ENCODE assay signal across 34 cellular contexts in the genomic region with DNA sequence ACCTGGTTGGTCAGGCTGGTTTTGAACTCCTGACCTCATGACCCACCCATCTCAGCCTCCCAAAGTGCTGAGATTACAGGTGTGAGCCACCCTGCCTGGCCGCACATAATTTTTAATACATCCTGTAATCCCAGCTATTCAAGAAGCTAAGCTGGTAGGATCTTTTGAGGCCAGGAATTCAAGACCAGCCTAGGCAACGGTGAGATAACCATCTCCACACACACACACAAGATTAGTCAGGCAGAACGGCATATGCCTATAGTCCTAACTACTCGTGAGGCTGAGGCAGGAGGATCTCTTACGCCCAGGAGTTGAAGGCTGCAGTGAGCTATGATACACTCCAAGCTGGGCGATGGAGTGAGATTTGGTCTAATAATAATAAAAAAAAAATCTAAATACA.
"Had no signal": no experiment of that assay in that cellular context is flagged by ENCODE, and none has a peak within 500 bp of the region (broad histone marks: within the 10 kb centered on the region; RNA-seq: fewer than 3 reads in every experiment).

No MANE protein-coding gene starts in this region.

- H3K4me1 ChIP-seq: ascending aorta had no signal

- H3K9me3 ChIP-seq: ascending aorta had no signal

- H3K4me3 Mint-ChIP-seq: activated B cell treated with CpG ODN at 0.5 μM for 24 hours; activated CD4-positive, alpha-beta memory T cell treated with anti-CD3 and anti-CD28 coated beads for 36 hours; activated CD4-positive, alpha-beta T cell treated with anti-CD3 and anti-CD28 coated beads, Interleukin-2, amount 10 ng/mL, durations not matched to agents 24 days and 14 days; activated CD8-positive, alpha-beta T cell treated with anti-CD3 and anti-CD28 coated beads for 36 hours; activated naive CD4-positive, alpha-beta T cell treated with anti-CD3 and anti-CD28 coated beads, Interleukin-2, amount 10 ng/mL, durations not matched to agents 7 days and 5 days; activated naive CD4-positive, alpha-beta T cell treated with anti-CD3 and anti-CD28 coated beads, Interleukin-2, amount 50 U/mL, for 24 hours; activated naive CD8-positive, alpha-beta T cell; activated naive CD8-positive, alpha-beta T cell treated with anti-CD3 and anti-CD28 coated beads, Interleukin-2, amount 10 ng/mL, durations not matched to agents 7 days and 5 days; activated naive CD8-positive, alpha-beta T cell treated with anti-CD3 and anti-CD28 coated beads, Interleukin-2, amount 50 U/mL, for 24 hours; activated T-cell treated with anti-CD3 and anti-CD28 coated beads, Interleukin-2, amount 50 U/mL, for 24 hours; brain; central memory CD8-positive, alpha-beta T cell; T-helper 1 cell treated with Interleukin-12 subunit alpha and Interleukin-12 subunit beta and Interleukin-4 antibody, amounts not matched to agents 30 μg/mL and 1 μg/mL, for 36 hours; T-helper 2 cell treated with Interferon-gamma antibody and Interleukin-4, amounts not matched to agents 5 μg/mL and 100 μg/mL, for 36 hours had no signal

- H3K27me3 Mint-ChIP-seq: activated B cell treated with CpG ODN at 0.5 μM for 24 hours; activated CD4-positive, alpha-beta memory T cell treated with anti-CD3 and anti-CD28 coated beads for 36 hours; activated CD4-positive, alpha-beta T cell treated with anti-CD3 and anti-CD28 coated beads, Interleukin-2, amount 10 ng/mL, durations not matched to agents 24 days and 14 days; activated CD8-positive, alpha-beta T cell treated with anti-CD3 and anti-CD28 coated beads for 36 hours; activated naive CD4-positive, alpha-beta T cell treated with anti-CD3 and anti-CD28 coated beads, Interleukin-2, amount 10 ng/mL, durations not matched to agents 7 days and 5 days; activated naive CD4-positive, alpha-beta T cell treated with anti-CD3 and anti-CD28 coated beads, Interleukin-2, amount 50 U/mL, for 24 hours; activated naive CD8-positive, alpha-beta T cell; activated naive CD8-positive, alpha-beta T cell treated with anti-CD3 and anti-CD28 coated beads, Interleukin-2, amount 10 ng/mL, durations not matched to agents 7 days and 5 days; activated naive CD8-positive, alpha-beta T cell treated with anti-CD3 and anti-CD28 coated beads, Interleukin-2, amount 50 U/mL, for 24 hours; activated T-cell treated with anti-CD3 and anti-CD28 coated beads, Interleukin-2, amount 50 U/mL, for 24 hours; brain; central memory CD8-positive, alpha-beta T cell had no signal

- H3K27ac ChIP-seq: ascending aorta, cardiac muscle cell, VCaP had no signal

- DNase-seq: activated B cell treated with CpG ODN at 0.5 μM for 24 hours; activated CD4-positive, alpha-beta memory T cell treated with anti-CD3 and anti-CD28 coated beads for 36 hours; activated CD4-positive, alpha-beta T cell treated with anti-CD3 and anti-CD28 coated beads for 4 hours; activated CD4-positive, alpha-beta T cell treated with anti-CD3 and anti-CD28 coated beads, Interleukin-2, amount 10 ng/mL, durations not matched to agents 24 days and 14 days; activated CD4-positive, alpha-beta T cell treated with anti-CD3 and anti-CD28 coated beads, Interleukin-2, amount 50 U/mL, for 1 hour; activated CD4-positive, alpha-beta T cell treated with anti-CD3 and anti-CD28 coated beads, Interleukin-2, amount 50 U/mL, for 4 hours; activated CD4-positive, CD25-positive, alpha-beta regulatory T cell treated with anti-CD3 and anti-CD28 coated beads, Interleukin-2, amount 50 U/mL, for 72 hours; activated CD8-positive, alpha-beta memory T cell treated with anti-CD3 and anti-CD28 coated beads, Interleukin-2, amount 50 U/mL, for 48 hours; activated CD8-positive, alpha-beta T cell treated with anti-CD3 and anti-CD28 coated beads for 36 hours; activated effector memory CD4-positive, alpha-beta T cell treated with Interleukin-2 at 50 U/mL for 16 hours; activated gamma-delta T cell; activated naive CD4-positive, alpha-beta T cell treated with anti-CD3 and anti-CD28 coated beads, Interleukin-2, amount 10 ng/mL, durations not matched to agents 7 days and 5 days; activated naive CD4-positive, alpha-beta T cell treated with Interleukin-2 at 50 U/mL for 16 hours; activated naive CD8-positive, alpha-beta T cell treated with anti-CD3 and anti-CD28 coated beads, Interleukin-2, amount 10 ng/mL, durations not matched to agents 7 days and 5 days; activated naive CD8-positive, alpha-beta T cell treated with anti-CD3 and anti-CD28 coated beads, Interleukin-2, amount 50 U/mL, for 24 hours; activated T-cell treated with anti-CD3 and anti-CD28 coated beads, Interleukin-2, amount 50 U/mL, for 24 hours; activated T-cell treated with anti-CD3 and anti-CD28 coated beads, Interleukin-2, amount 50 U/mL, for 48 hours; amygdala; anterior cingulate cortex; caudate nucleus; cerebellar nuclear complex; T-helper 1 cell; T-helper 2 cell; T-helper 9 cell had no signal

- H3K4me3 ChIP-seq: ascending aorta, cardiac muscle cell had no signal

- ATAC-seq: activated CD8-positive, alpha-beta T cell treated with anti-CD3 and anti-CD28 coated beads for 36 hours; activated naive CD8-positive, alpha-beta T cell treated with anti-CD3 and anti-CD28 coated beads, Interleukin-2, amount 50 U/mL, for 24 hours had no signal

- H3K36me3 Mint-ChIP-seq: activated CD4-positive, alpha-beta memory T cell treated with anti-CD3 and anti-CD28 coated beads for 36 hours; activated naive CD4-positive, alpha-beta T cell treated with anti-CD3 and anti-CD28 coated beads, Interleukin-2, amount 10 ng/mL, durations not matched to agents 7 days and 5 days; activated naive CD4-positive, alpha-beta T cell treated with anti-CD3 and anti-CD28 coated beads, Interleukin-2, amount 50 U/mL, for 24 hours; activated naive CD8-positive, alpha-beta T cell; activated naive CD8-positive, alpha-beta T cell treated with anti-CD3 and anti-CD28 coated beads, Interleukin-2, amount 10 ng/mL, durations not matched to agents 7 days and 5 days; brain had no signal

- H3K27me3 ChIP-seq: ascending aorta, cardiac muscle cell had no signal

- H3K27ac Mint-ChIP-seq: activated B cell treated with CpG ODN at 0.5 μM for 24 hours; activated CD4-positive, alpha-beta memory T cell treated with anti-CD3 and anti-CD28 coated beads for 36 hours; activated CD4-positive, alpha-beta T cell treated with anti-CD3 and anti-CD28 coated beads, Interleukin-2, amount 10 ng/mL, durations not matched to agents 24 days and 14 days; activated CD8-positive, alpha-beta T cell treated with anti-CD3 and anti-CD28 coated beads for 36 hours; activated naive CD4-positive, alpha-beta T cell treated with anti-CD3 and anti-CD28 coated beads, Interleukin-2, amount 10 ng/mL, durations not matched to agents 7 days and 5 days; activated naive CD4-positive, alpha-beta T cell treated with anti-CD3 and anti-CD28 coated beads, Interleukin-2, amount 50 U/mL, for 24 hours; activated naive CD8-positive, alpha-beta T cell; activated naive CD8-positive, alpha-beta T cell treated with anti-CD3 and anti-CD28 coated beads, Interleukin-2, amount 10 ng/mL, durations not matched to agents 7 days and 5 days; activated naive CD8-positive, alpha-beta T cell treated with anti-CD3 and anti-CD28 coated beads, Interleukin-2, amount 50 U/mL, for 24 hours; activated T-cell treated with anti-CD3 and anti-CD28 coated beads, Interleukin-2, amount 50 U/mL, for 24 hours; activated T-helper 2 cell treated with anti-CD3 and anti-CD28 coated beads, Interferon-gamma antibody, Interleukin-2, Interleukin-4, amounts not matched to agents 10 μg/mL and 5 μg/mL and 100 μg/mL, durations not matched to agents 14 hours and 24 hours and 36 hours; brain; T-helper 1 cell treated with Interleukin-12 subunit alpha and Interleukin-12 subunit beta and Interleukin-4 antibody, amounts not matched to agents 30 μg/mL and 1 μg/mL, for 36 hours; T-helper 2 cell treated with Interferon-gamma antibody and Interleukin-4, amounts not matched to agents 5 μg/mL and 100 μg/mL, for 36 hours had no signal

- H3K36me3 ChIP-seq: ascending aorta, cardiac muscle cell had no signal

- H3K9me3 Mint-ChIP-seq: activated B cell treated with CpG ODN at 0.5 μM for 24 hours; activated CD4-positive, alpha-beta memory T cell treated with anti-CD3 and anti-CD28 coated beads for 36 hours; activated CD4-positive, alpha-beta T cell treated with anti-CD3 and anti-CD28 coated beads, Interleukin-2, amount 10 ng/mL, durations not matched to agents 24 days and 14 days; activated CD8-positive, alpha-beta T cell treated with anti-CD3 and anti-CD28 coated beads for 36 hours; activated naive CD4-positive, alpha-beta T cell treated with anti-CD3 and anti-CD28 coated beads, Interleukin-2, amount 10 ng/mL, durations not matched to agents 7 days and 5 days; activated naive CD4-positive, alpha-beta T cell treated with anti-CD3 and anti-CD28 coated beads, Interleukin-2, amount 50 U/mL, for 24 hours; activated naive CD8-positive, alpha-beta T cell treated with anti-CD3 and anti-CD28 coated beads, Interleukin-2, amount 10 ng/mL, durations not matched to agents 7 days and 5 days; activated naive CD8-positive, alpha-beta T cell treated with anti-CD3 and anti-CD28 coated beads, Interleukin-2, amount 50 U/mL, for 24 hours; activated T-cell treated with anti-CD3 and anti-CD28 coated beads, Interleukin-2, amount 50 U/mL, for 24 hours; activated T-helper 2 cell treated with anti-CD3 and anti-CD28 coated beads, Interferon-gamma antibody, Interleukin-2, Interleukin-4, amounts not matched to agents 10 μg/mL and 5 μg/mL and 100 μg/mL, durations not matched to agents 14 hours and 24 hours and 36 hours; central memory CD8-positive, alpha-beta T cell; T-helper 1 cell treated with Interleukin-12 subunit alpha and Interleukin-12 subunit beta and Interleukin-4 antibody, amounts not matched to agents 30 μg/mL and 1 μg/mL, for 36 hours; T-helper 2 cell treated with Interferon-gamma antibody and Interleukin-4, amounts not matched to agents 5 μg/mL and 100 μg/mL, for 36 hours had no signal

- H3K4me1 Mint-ChIP-seq: activated B cell treated with CpG ODN at 0.5 μM for 24 hours; activated CD4-positive, alpha-beta T cell treated with anti-CD3 and anti-CD28 coated beads, Interleukin-2, amount 10 ng/mL, durations not matched to agents 24 days and 14 days; activated naive CD4-positive, alpha-beta T cell treated with anti-CD3 and anti-CD28 coated beads, Interleukin-2, amount 10 ng/mL, durations not matched to agents 7 days and 5 days; activated naive CD4-positive, alpha-beta T cell treated with anti-CD3 and anti-CD28 coated beads, Interleukin-2, amount 50 U/mL, for 24 hours; activated naive CD8-positive, alpha-beta T cell treated with anti-CD3 and anti-CD28 coated beads, Interleukin-2, amount 10 ng/mL, durations not matched to agents 7 days and 5 days; activated naive CD8-positive, alpha-beta T cell treated with anti-CD3 and anti-CD28 coated beads, Interleukin-2, amount 50 U/mL, for 24 hours; central memory CD8-positive, alpha-beta T cell had no signal
